In genomic region chr21:14027235-14027869, GRCh38 we compare ENCODE assay signal across 8 cellular contexts.
DNase-seq lines count a peak whose midpoint lies in the region; ATAC-seq and TF ChIP-seq lines count a peak whose summit lies in the region.
"Not testable (repeated sequence)": the region's sequence is repeated elsewhere in the genome, so short reads cannot be mapped to it uniquely, and the experiment has no call there.

No MANE protein-coding gene starts in this region.

- not testable (repeated sequence) for TF ChIP-seq CTCF in brain microvascular endothelial cell (IDR thresholded peaks at IDR 0.05; ENCODE audit: low read depth, low read length, missing control alignments); gastrocnemius medialis (IDR thresholded peaks at IDR 0.05 in 4 of 5, conservative IDR thresholded peaks at IDR 0.05 in 1 of 5)

- not testable (repeated sequence) for H3K4me1 ChIP-seq in iPS DF 6.9 (ENCODE audit: control insufficient read depth, insufficient read depth, low read length); gastrocnemius medialis

- peak; percentile 32 for TF ChIP-seq POLR2A in GM18526 (IDR thresholded peaks at IDR 0.05; ENCODE audit: extremely low read depth, insufficient read length)
- not testable (repeated sequence) for TF ChIP-seq POLR2A in gastrocnemius medialis (IDR thresholded peaks at IDR 0.05)

- peak; percentile 93 for DNase-seq in A172 (ENCODE audit: low spot score)
- peak; percentile 61 for DNase-seq in NCI-H2107 (lab: John Stamatoyannopoulos, UW)
- peak; percentile 51 for DNase-seq in UCSD-AML1 (lab: John Stamatoyannopoulos, UW; ENCODE audit: unreplicated experiment)
- DNase-seq in brain microvascular endothelial cell: peak; percentile 94
- DNase-seq in iPS DF 6.9 (ENCODE audit: low read depth, low spot score): peak; percentile 58
- DNase-seq in gastrocnemius medialis: peak; percentile 61 to 79

- intact Hi-C loops in gastrocnemius medialis (cut with DNase I; ENCODE audit: low total_unique reads): not testable (repeated sequence)

- not testable (repeated sequence) for H3K27ac ChIP-seq in brain microvascular endothelial cell; iPS DF 6.9 (ENCODE audit: low read length); gastrocnemius medialis

- H3K9me3 ChIP-seq in iPS DF 6.9 (ENCODE audit: control insufficient read depth, insufficient read depth, low read length); gastrocnemius medialis: not testable (repeated sequence)

- in situ Hi-C loops in brain microvascular endothelial cell (cut with HindIII; ENCODE audit: low pct_ligation_motif_present, low sequenced_read_pairs); gastrocnemius medialis (cut with MboI; ENCODE audit: low sequenced_read_pairs in 4 of 4): not testable (repeated sequence)

- WGBS in iPS DF 6.9 (ENCODE audit: insufficient coverage, insufficient read length): no CpG with 5 or more reads among the region's 37 CpGs

- not testable (repeated sequence) for H3K27me3 ChIP-seq in brain microvascular endothelial cell (replicated peaks); iPS DF 6.9 (ENCODE audit: control insufficient read depth, insufficient read depth, low read length); gastrocnemius medialis

- not testable (repeated sequence) for H3K36me3 ChIP-seq in brain microvascular endothelial cell (replicated peaks); iPS DF 6.9 (ENCODE audit: control insufficient read depth, insufficient read depth, low read length); gastrocnemius medialis

- ATAC-seq in HG03045 (IDR thresholded peaks at IDR 0.05; ENCODE audit: unreplicated experiment): peak; percentile 100
- ATAC-seq in gastrocnemius medialis: peak; percentile 90 to 94

- peak overlapping the region; percentile 70 for H3K4me3 ChIP-seq in brain microvascular endothelial cell (ENCODE audit: low read depth, low read length)
- peak overlapping the region; percentile 84; the same call in 1 of the 2 replicates for H3K4me3 ChIP-seq in iPS DF 6.9 (ENCODE audit: low read length)
- peak overlapping the region; percentile 49 to 57 (median 54) for H3K4me3 ChIP-seq in gastrocnemius medialis
